Comparison of ENCODE assay signal across 9 cellular contexts in the genomic region with DNA sequence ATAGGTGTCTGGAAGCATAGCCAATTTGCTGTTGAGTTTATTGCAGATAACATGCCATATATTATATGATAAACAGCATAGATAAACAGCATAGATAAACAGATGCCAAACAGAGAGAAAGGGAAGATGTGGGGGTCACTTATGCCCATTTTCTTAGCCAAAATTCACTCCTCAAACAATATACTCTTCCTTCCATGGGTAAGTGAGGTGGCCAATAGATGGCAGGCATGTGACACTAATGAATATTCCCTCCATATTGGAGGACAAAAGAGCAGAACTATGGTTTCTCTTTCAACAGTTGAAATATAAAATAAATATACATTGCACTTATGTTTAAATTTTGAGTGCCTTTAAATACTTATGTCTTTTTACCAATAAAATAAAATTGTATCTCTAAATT.
DNase-seq lines count a peak whose midpoint lies in the region; ATAC-seq and TF ChIP-seq lines count a peak whose summit lies in the region.
"Had no signal": no experiment of that assay in that cellular context is flagged by ENCODE, and none has a peak within 500 bp of the region (broad histone marks: within the 10 kb centered on the region; RNA-seq: fewer than 3 reads in every experiment).

No MANE protein-coding gene starts in this region.

- H3K4me3 ChIP-seq in body of pancreas (no peak overlapping the region), neuron (ENCODE audit: low read length) (no peak overlapping the region), osteoblast (ENCODE audit: insufficient read depth, low read length) (no peak overlapping the region), ascending aorta (no peak overlapping the region)

- peak overlapping the region; percentile 54 for H2AFZ ChIP-seq in neuron (ENCODE audit: low read depth, low read length)
- no peak overlapping the region for H2AFZ ChIP-seq in osteoblast (ENCODE audit: low read length)

- H3K27ac ChIP-seq in body of pancreas = no peak overlapping the region
- H3K27ac ChIP-seq in osteoblast (ENCODE audit: low read depth, low read length) = no peak overlapping the region
- H3K27ac ChIP-seq in ascending aorta = no peak overlapping the region

- H3K27me3 ChIP-seq in body of pancreas = no peaks in the 10 kb centered on the region
- H3K27me3 ChIP-seq in neuron (ENCODE audit: insufficient read depth, low read length) = no peaks in the 10 kb centered on the region
- H3K27me3 ChIP-seq in osteoblast (ENCODE audit: insufficient read depth, low read length) = no peaks in the 10 kb centered on the region
- no peaks in the 10 kb centered on the region for H3K27me3 ChIP-seq in ascending aorta

- H4K20me1 ChIP-seq in osteoblast (ENCODE audit: insufficient read depth, low read length) = no peaks in the 10 kb centered on the region

- no peaks in the 10 kb centered on the region for H3K79me2 ChIP-seq in osteoblast (ENCODE audit: insufficient read depth, low read length)

- H3K9me3 ChIP-seq in body of pancreas (no peaks in the 10 kb centered on the region), neuron (ENCODE audit: low read length) (no peaks in the 10 kb centered on the region), osteoblast (ENCODE audit: low read depth, low read length) (peaks cover under 1% of the 10 kb centered on the region), ascending aorta (no peaks in the 10 kb centered on the region)

- TF ChIP-seq POLR2A in body of pancreas (IDR thresholded peaks at IDR 0.05) = no peak

- peak; percentile 44 for DNase-seq in KBM-7
- DNase-seq in body of pancreas = peak; percentile 20 to 34 (median 30)
- DNase-seq in osteoblast (ENCODE audit: insufficient read length, low spot score, missing footprints) = no peak
- no peak for DNase-seq in ascending aorta (ENCODE audit: low spot score in 2 of 2)
- DNase-seq in activated gamma-delta T cell (lab: John Stamatoyannopoulos, UW) = no peak
- DNase-seq: naive B cell had no signal

- ATAC-seq in GM18511 (IDR thresholded peaks at IDR 0.05; ENCODE audit: unreplicated experiment) (peak; percentile 46), body of pancreas (no peak), GM21825 (IDR thresholded peaks at IDR 0.05; ENCODE audit: unreplicated experiment) (no peak)

- no peak overlapping the region for H3K4me2 ChIP-seq in osteoblast (ENCODE audit: insufficient read depth, low read length)

- in situ Hi-C loops in KBM-7 (cut with MboI; ENCODE audit: low pct_unique_long_range_greater_than_20kb, low sequenced_read_pairs) = no loop called here

- no peaks in the 10 kb centered on the region for H3K36me3 ChIP-seq in body of pancreas (replicated peaks in 1 of 2; ENCODE audit: insufficient read depth in 1 of 2, low read depth in 2 of 2)
- H3K36me3 ChIP-seq in neuron (ENCODE audit: insufficient read depth, low read length) = no peaks in the 10 kb centered on the region
- no peaks in the 10 kb centered on the region for H3K36me3 ChIP-seq in osteoblast (ENCODE audit: insufficient read depth, low read length)
- no peaks in the 10 kb centered on the region for H3K36me3 ChIP-seq in ascending aorta

- intact Hi-C loops in body of pancreas (cut with DNase I) = no loop called here
- intact Hi-C loops in ascending aorta (cut with DNase I) = no loop called here

- TF ChIP-seq CTCF in body of pancreas (IDR thresholded peaks at IDR 0.05) (peak in 6 of 7 experiments; percentile 24 to 56 (median 52)), osteoblast (IDR thresholded peaks at IDR 0.05; ENCODE audit: extremely low read depth, low read depth, low read length) (no peak), ascending aorta (IDR thresholded peaks at IDR 0.05) (peak in 1 of 3 experiments; percentile 12)

- peaks cover 18% of the 10 kb centered on the region for H3K4me1 ChIP-seq in body of pancreas
- no peaks in the 10 kb centered on the region for H3K4me1 ChIP-seq in neuron (ENCODE audit: insufficient read depth, low read length)
- no peaks in the 10 kb centered on the region for H3K4me1 ChIP-seq in osteoblast (ENCODE audit: insufficient read depth, low read length)
- no peaks in the 10 kb centered on the region for H3K4me1 ChIP-seq in ascending aorta

Comparison
In these comparisons a context has a peak if more than half of its experiments do, and no peak if none do; other contexts are left out.
1. DNase-seq: peak in KBM-7 (single experiment) and body of pancreas (4 of 4); none in osteoblast (single experiment), ascending aorta (0 of 2) and activated gamma-delta T cell (single experiment).